In genomic region chr20:3209023-3209945, GRCh38 we compare ENCODE assay signal across 9 cellular contexts. TPM values are rescaled to one million over a fixed set of nuclear protein-coding genes. Genes with fewer than 3 reads are reported as not detected.
A peak's percentile ranks its signal among the peaks of the same experiment; 100 is the strongest.
DNase-seq lines count a peak whose midpoint lies in the region; ATAC-seq, FAIRE-seq and TF ChIP-seq lines count a peak whose summit lies in the region.
"Had no signal": no experiment of that assay in that cellular context is flagged by ENCODE, and none has a peak within 500 bp of the region (broad histone marks: within the 10 kb centered on the region; RNA-seq: fewer than 3 reads in every experiment).

Gene ITPA, plus strand, starts transcription at chr20:3209498. Its CDS starts 54 bp downstream, at chr20:3209552.

- ATAC-seq in HG02981 (IDR thresholded peaks at IDR 0.05; ENCODE audit: unreplicated experiment), result no peak

- H4K20me1 ChIP-seq in astrocyte (ENCODE audit: insufficient read depth, low read length) (peaks cover 8% of the 10 kb centered on the region), hepatocyte (ENCODE audit: insufficient read depth, poor library complexity, severe bottlenecking) (peaks cover 5% of the 10 kb centered on the region)

- H3K4me3 Mint-ChIP-seq in astrocyte (ENCODE audit: unreplicated experiment), result peak within 1 kb of the TSS; percentile 86

- H3K79me2 ChIP-seq in astrocyte (ENCODE audit: insufficient read depth, low read length) (peaks cover 60% of the 10 kb centered on the region), hepatocyte (peaks cover 42% of the 10 kb centered on the region)

- H2AFZ ChIP-seq in astrocyte (ENCODE audit: low read depth, low read length) (peak within 1 kb of the TSS; percentile 89), hepatocyte (peak within 1 kb of the TSS; percentile 95)

- H3K9me2 ChIP-seq in hepatocyte (replicated peaks; ENCODE audit: insufficient read depth), result no peaks in the 10 kb centered on the region

- H3K27me3 Mint-ChIP-seq in astrocyte (ENCODE audit: low read depth, unreplicated experiment), result no peaks in the 10 kb centered on the region

- peaks cover 10% of the 10 kb centered on the region for H3K4me1 ChIP-seq in astrocyte (ENCODE audit: insufficient read depth, low read length)
- peaks cover 13% of the 10 kb centered on the region for H3K4me1 ChIP-seq in hepatocyte (ENCODE audit: insufficient read depth)

- H3K27ac ChIP-seq in astrocyte (ENCODE audit: low read depth, low read length), result peak within 1 kb of the TSS; percentile 67
- peak within 1 kb of the TSS; percentile 97 for H3K27ac ChIP-seq in hepatocyte

- H3K27me3 ChIP-seq in astrocyte (ENCODE audit: insufficient read depth, low read length) (no peaks in the 10 kb centered on the region), hepatocyte (no peaks in the 10 kb centered on the region)

- H3K4me2 ChIP-seq in astrocyte (ENCODE audit: low read length), result peak within 1 kb of the TSS; percentile 95
- peak within 1 kb of the TSS; percentile 97 for H3K4me2 ChIP-seq in hepatocyte

- H3K36me3 Mint-ChIP-seq in astrocyte (ENCODE audit: low read depth, unreplicated experiment), result peaks cover 5% of the 10 kb centered on the region

- H3K4me3 ChIP-seq in astrocyte (ENCODE audit: insufficient read depth, low read depth, low read length) (peak within 1 kb of the TSS; percentile 93), hepatocyte (peak within 1 kb of the TSS; percentile 96)

- no peak for FAIRE-seq in astrocyte (lab: Jason Lieb, UNC)
- FAIRE-seq: A204.1 had no signal

- TF ChIP-seq CTCF in astrocyte (IDR thresholded peaks at IDR 0.05; ENCODE audit: insufficient read depth, low read depth, low read length) (no peak), hepatocyte (IDR thresholded peaks at IDR 0.05; ENCODE audit: poor library complexity) (no peak)

- H3K4me1 Mint-ChIP-seq in astrocyte (ENCODE audit: low read depth, unreplicated experiment), result peaks cover 3% of the 10 kb centered on the region

- intact Hi-C loops in T-helper 1 cell treated with Interleukin-12 subunit alpha and Interleukin-12 subunit beta and Interleukin-4 antibody, amounts not matched to agents 30 ng/mL and 1 ng/mL, for 36 hours (cut with micrococcal nuclease), result loop anchor here (1.0 to 10.0 kb wide), 5 partner anchors 14 to 704 kb away; partner anchors contain the start of genes LZTS3 and ZNF343

- H3K9me3 ChIP-seq in astrocyte (ENCODE audit: insufficient read depth, low read depth, low read length), result no peaks in the 10 kb centered on the region
- no peaks in the 10 kb centered on the region for H3K9me3 ChIP-seq in hepatocyte (ENCODE audit: low read depth)

- H3K36me3 ChIP-seq in astrocyte (ENCODE audit: insufficient read depth, low read length) (peaks cover 3% of the 10 kb centered on the region), hepatocyte (replicated peaks; ENCODE audit: insufficient read depth, low read depth) (no peaks in the 10 kb centered on the region)

- H3K9ac ChIP-seq in astrocyte (ENCODE audit: low read length), result peak within 1 kb of the TSS; percentile 91

- WGBS in hepatocyte (ENCODE audit: low lambda C conversion rate, missing lambda C conversion rate), result 1% methylated on average over 44 of the region's 55 CpGs

- no peaks in the 10 kb centered on the region for H3K9me3 Mint-ChIP-seq in astrocyte (ENCODE audit: unreplicated experiment)

- peak within 1 kb of the TSS; percentile 83 for H3K27ac Mint-ChIP-seq in astrocyte (ENCODE audit: unreplicated experiment)

- DNase-seq in DMS 273 (lab: John Stamatoyannopoulos, UW; ENCODE audit: unreplicated experiment) (peak; percentile 82), DMS 273 treated with DMSO at 0.1 percent for 48 hours (lab: John Stamatoyannopoulos, UW) (no peak), KG1 (lab: John Stamatoyannopoulos, UW) (peak; percentile 53), astrocyte (ENCODE audit: low read depth) (peak; percentile 27), hepatocyte (ENCODE audit: low spot score) (peak; percentile 63), renal cortical epithelial cell (ENCODE audit: low read depth) (peak; percentile 29)

RNA-seq across cellular contexts. Expression of gene ITPA, which starts in this region (rescaled TPM):
- 69.3 and 84.9 TPM in 2 replicates for total RNA-seq in T-helper 1 cell treated with Interleukin-12 subunit alpha and Interleukin-12 subunit beta and Interleukin-4 antibody, amounts not matched to agents 30 ng/mL and 1 ng/mL, for 36 hours
- total RNA-seq in astrocyte, result 55.5 and 55.6 TPM in 2 replicates
- total RNA-seq in hepatocyte, result 27.8 and 33.5 TPM in 2 replicates
- polyA plus RNA-seq in hepatocyte, result 48.2 and 73.9 TPM in 2 replicates
- 24.6 and 43.1 TPM in 2 replicates for total RNA-seq in renal cortical epithelial cell
